16 cellular contexts compared by ENCODE assay signal in the genomic region with DNA sequence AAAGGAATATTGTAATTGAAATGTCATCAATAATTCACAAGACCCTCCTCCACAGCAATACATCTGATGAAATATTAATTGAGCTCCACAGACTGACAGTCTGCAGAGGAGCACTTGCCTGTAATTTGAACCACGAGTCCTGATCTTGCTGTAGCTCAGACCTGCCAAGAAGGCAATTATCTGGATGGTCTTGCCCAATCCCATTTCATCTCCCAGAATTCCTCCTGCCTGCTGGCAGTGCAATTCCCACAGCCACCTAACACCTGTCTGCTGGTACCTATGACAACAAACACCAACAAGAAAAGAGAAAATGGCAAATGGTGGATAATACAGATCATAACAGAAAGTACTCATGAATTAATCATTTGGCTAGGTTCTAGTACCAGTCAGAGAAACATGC. TPM values are rescaled to one million over a fixed set of nuclear protein-coding genes. Genes with fewer than 3 reads are reported as not detected.
DNase-seq lines count a peak whose midpoint lies in the region; ATAC-seq, FAIRE-seq and TF ChIP-seq lines count a peak whose summit lies in the region.
"Had no signal": no experiment of that assay in that cellular context is flagged by ENCODE, and none has a peak within 500 bp of the region (broad histone marks: within the 10 kb centered on the region; RNA-seq: fewer than 3 reads in every experiment).

No MANE protein-coding gene starts in this region.

- TF ChIP-seq POLR2A in GM12892 (IDR thresholded peaks at IDR 0.05; ENCODE audit: low read depth, low read length): no peak

- no peaks in the 10 kb centered on the region for H3F3A ChIP-seq in smooth muscle cell (ENCODE audit: low read depth)

- WGBS in smooth muscle cell (ENCODE audit: low lambda C conversion rate): 94% methylated on average over 1 of the region's 1 CpG

- H3K4me3 ChIP-seq in smooth muscle cell: no peak overlapping the region
- H3K4me3 ChIP-seq: hepatocyte had no signal

- FAIRE-seq in GM12892 (lab: Jason Lieb, UNC): peak; percentile 14
- FAIRE-seq: RCC 7860 had no signal

- H4K20me1 ChIP-seq in smooth muscle cell (ENCODE audit: low read depth): peaks cover 16% of the 10 kb centered on the region

- H3K27me3 ChIP-seq in smooth muscle cell (ENCODE audit: low read depth): no peaks in the 10 kb centered on the region
- H3K27me3 ChIP-seq: hepatocyte had no signal

- no peak for TF ChIP-seq CTCF in smooth muscle cell (IDR thresholded peaks at IDR 0.05; ENCODE audit: borderline replicate concordance, insufficient read depth, poor library complexity, severe bottlenecking)

- no peaks in the 10 kb centered on the region for H3K9me3 ChIP-seq in smooth muscle cell (replicated peaks; ENCODE audit: low read depth)

- no peak overlapping the region for H3K27ac ChIP-seq in smooth muscle cell (ENCODE audit: low read depth)
- H3K27ac ChIP-seq: hepatocyte had no signal

- ATAC-seq in left colon: peak; percentile 42
- ATAC-seq in GM21737 (IDR thresholded peaks at IDR 0.05; ENCODE audit: unreplicated experiment): no peak
- ATAC-seq: effector memory CD8-positive, alpha-beta T cell had no signal

- no peaks in the 10 kb centered on the region for H3K79me2 ChIP-seq in smooth muscle cell (ENCODE audit: low read depth)
- H3K79me2 ChIP-seq: hepatocyte had no signal

- no peak for DNase-seq in GM12892 (ENCODE audit: insufficient read length)
- peak; percentile 72 for DNase-seq in NCI-H1436 (lab: John Stamatoyannopoulos, UW)
- DNase-seq in NCI-H69 (lab: John Stamatoyannopoulos, UW): peak; percentile 81
- DNase-seq in left colon: no peak
- DNase-seq in AG08396 (ENCODE audit: low spot score): no peak
- no peak for DNase-seq in RPMI8226
- DNase-seq in smooth muscle cell (lab: John Stamatoyannopoulos, UW; ENCODE audit: unreplicated experiment): no peak
- DNase-seq: activated effector memory CD4-positive, alpha-beta T cell treated with anti-CD3 and anti-CD28 coated beads, Interleukin-2, amount 50 U/mL, for 16 hours; amniotic stem cell; effector memory CD8-positive, alpha-beta T cell; kidney glomerular epithelial cell; NCI-H526 treated with DMSO at 0.1 percent for 48 hours; stimulated activated CD4-positive, alpha-beta T cell treated with anti-CD3 and anti-CD28 coated beads, Interleukin-4, amount 100 ng/mL, for 4 hours had no signal

- H2AFZ ChIP-seq in smooth muscle cell (ENCODE audit: low read depth): no peak overlapping the region
- H2AFZ ChIP-seq: hepatocyte had no signal

- no peaks in the 10 kb centered on the region for H3K4me1 ChIP-seq in smooth muscle cell (ENCODE audit: low read depth)

- no peak overlapping the region for H3K4me2 ChIP-seq in smooth muscle cell
- H3K4me2 ChIP-seq: hepatocyte had no signal

- no peak overlapping the region for H3K9ac ChIP-seq in smooth muscle cell (ENCODE audit: low read depth)

- intact Hi-C loops in left colon (cut with DNase I, micrococcal nuclease): no loop called here

- no peaks in the 10 kb centered on the region for H3K36me3 ChIP-seq in smooth muscle cell (ENCODE audit: low read depth)

RNA-seq across cellular contexts. Expression of gene ERCC6, which starts 38.5 kb away (rescaled TPM):
- polyA plus RNA-seq in GM12892 (2012; ENCODE audit: missing spikeins): 8.2 TPM
- total RNA-seq in left colon: 10 to 100 TPM; 16.4 to 24.5 TPM
- total RNA-seq in smooth muscle cell: 14.9 and 15.7 TPM in 2 replicates
- 7.2 and 10.2 TPM in 2 replicates for polyA plus RNA-seq in smooth muscle cell

Comparison
In these comparisons a context has a peak if more than half of its experiments do, and no peak if none do; other contexts are left out.
1. DNase-seq: peak in NCI-H1436 (single experiment) and NCI-H69 (single experiment); none in GM12892 (single experiment), left colon (0 of 2), AG08396 (single experiment), RPMI8226 (single experiment) and smooth muscle cell (single experiment).